Comparison of ENCODE assay signal across 18 cellular contexts in genomic region chr2:174329157-174329715, GRCh38. TPM values are rescaled to one million over a fixed set of nuclear protein-coding genes. Genes with fewer than 3 reads are reported as not detected.
DNase-seq lines count a peak whose midpoint lies in the region; ATAC-seq, FAIRE-seq and TF ChIP-seq lines count a peak whose summit lies in the region.
"Had no signal": no experiment of that assay in that cellular context is flagged by ENCODE, and none has a peak within 500 bp of the region (broad histone marks: within the 10 kb centered on the region; RNA-seq: fewer than 3 reads in every experiment).

No MANE protein-coding gene starts in this region.

- H4K20me1 ChIP-seq in HepG2 (ENCODE audit: insufficient read depth, low read length), result no peaks in the 10 kb centered on the region; the same call in 1 of the 2 replicates
- peaks cover 3% of the 10 kb centered on the region for H4K20me1 ChIP-seq in keratinocyte (ENCODE audit: control insufficient read depth, extremely low read depth, insufficient read depth, low read length)

- peaks cover 57% of the 10 kb centered on the region for H3K4me1 ChIP-seq in HepG2 (ENCODE audit: insufficient read depth, low read length)
- H3K4me1 ChIP-seq in right lobe of liver, result peaks cover 0 to 25% (median 2%) of the 10 kb centered on the region in 4 donors
- no peaks in the 10 kb centered on the region for H3K4me1 ChIP-seq in adipocyte (ENCODE audit: control insufficient read depth, insufficient read depth, low read length)
- peaks cover 22% of the 10 kb centered on the region for H3K4me1 ChIP-seq in keratinocyte (ENCODE audit: control insufficient read depth, extremely low read depth, insufficient read depth, low read length)

- BruUV-seq in HepG2 (replicated peaks; lab: Mats Ljungman, UMichigan), result no TSS peak

- H3K79me2 ChIP-seq in HepG2 (ENCODE audit: insufficient read depth, low read length) (no peaks in the 10 kb centered on the region), keratinocyte (ENCODE audit: control insufficient read depth, insufficient read depth, low read length) (no peaks in the 10 kb centered on the region)

- FAIRE-seq in HepG2 (lab: Jason Lieb, UNC) (no peak), keratinocyte (lab: Jason Lieb, UNC) (peak; percentile 29)

- peaks cover 32 to 48% of the 10 kb centered on the region in 2 donors for H3K4me1 Mint-ChIP-seq in stimulated activated naive B cell treated with anti-CD40 and anti-IgM and Interleukin-4, amounts not matched to agents 10 μg/mL and 1 μg/mL and 100 μg/mL, for 72 hours

- 48% methylated on average over 6 of the region's 6 CpGs for WGBS in HepG2 (ENCODE audit: low lambda C conversion rate)
- 8% methylated on average over 6 of the region's 6 CpGs for WGBS in right lobe of liver (ENCODE audit: insufficient coverage, low coverage, low lambda C conversion rate, missing lambda C conversion rate)

- no peak for TF ChIP-seq EP300 in HepG2 (IDR thresholded peaks at IDR 0.05; ENCODE audit: low read depth in 2 of 2, low read length in 2 of 2)
- TF ChIP-seq EP300 in HepG2 (CRISPR knock-in tag; IDR thresholded peaks at IDR 0.05; ENCODE audit: borderline replicate concordance), result no peak

- ATAC-seq in HepG2 (no peak), right lobe of liver (no peak), HG03196 (IDR thresholded peaks at IDR 0.05; ENCODE audit: unreplicated experiment) (no peak)
- no peak for ATAC-seq in stimulated activated naive B cell treated with anti-CD40 and anti-IgM and Interleukin-4, amounts not matched to agents 10 μg/mL and 1 μg/mL and 100 μg/mL, for 72 hours (replicated peaks)

- peaks cover 0 to 2% of the 10 kb centered on the region in 2 donors for H3K9me3 Mint-ChIP-seq in stimulated activated naive B cell treated with anti-CD40 and anti-IgM and Interleukin-4, amounts not matched to agents 10 μg/mL and 1 μg/mL and 100 μg/mL, for 72 hours
- H3K9me3 Mint-ChIP-seq: activated CD4-positive, alpha-beta memory T cell treated with anti-CD3 and anti-CD28 coated beads, Interleukin-2, amount 10 ng/mL, durations not matched to agents 7 days and 5 days had no signal

- intact Hi-C loops in HepG2 (cut with micrococcal nuclease; ENCODE audit: unreplicated experiment), result no loop called here
- intact Hi-C loops in right lobe of liver (cut with DNase I), result no loop called here

- DNase-seq in HepG2 (ENCODE audit: low spot score) (no peak), right lobe of liver (no peak), adipocyte (ENCODE audit: low read depth) (no peak), keratinocyte (ENCODE audit: low read depth, low spot score) (no peak), GM13976 (ENCODE audit: low spot score) (no peak), NCI-H1105 (lab: John Stamatoyannopoulos, UW) (no peak)
- no peak for DNase-seq in stimulated activated naive B cell treated with anti-CD40 and anti-IgM and Interleukin-4, amounts not matched to agents 10 μg/mL and 1 μg/mL and 100 μg/mL, for 72 hours
- DNase-seq: activated CD4-positive, alpha-beta memory T cell treated with anti-CD3 and anti-CD28 coated beads, Interleukin-2, amount 10 ng/mL, durations not matched to agents 7 days and 5 days; adrenal gland; heart right ventricle; kidney glomerular epithelial cell; NCI-H1092; NCI-H510A treated with DMSO at 0.1 percent for 48 hours; stomach had no signal

- TF ChIP-seq POLR2A in HepG2 (IDR thresholded peaks at IDR 0.05; ENCODE audit: insufficient read depth in 1 of 2, low read depth in 2 of 2, low read length in 2 of 2) (no peak), right lobe of liver (IDR thresholded peaks at IDR 0.05) (no peak)

- TF ChIP-seq RAD21 in HepG2 (CRISPR knock-in tag; IDR thresholded peaks at IDR 0.05), result no peak

- H3K27me3 Mint-ChIP-seq in stimulated activated naive B cell treated with anti-CD40 and anti-IgM and Interleukin-4, amounts not matched to agents 10 μg/mL and 1 μg/mL and 100 μg/mL, for 72 hours, result peaks cover 69 to 91% of the 10 kb centered on the region in 2 donors

- H3K36me3 Mint-ChIP-seq in stimulated activated naive B cell treated with anti-CD40 and anti-IgM and Interleukin-4, amounts not matched to agents 10 μg/mL and 1 μg/mL and 100 μg/mL, for 72 hours, result peaks cover 0 to 1% of the 10 kb centered on the region in 2 donors

- H3K4me3 ChIP-seq in HepG2 (replicated peaks in 1 of 3; ENCODE audit: insufficient read depth in 1 of 3, low read depth in 2 of 3, low read length in 3 of 3) (peak overlapping the region in 1 of 3 experiments; percentile 33; a peak in 2 of 6 replicates), right lobe of liver (no peak overlapping the region), adipocyte (ENCODE audit: low read length) (peak overlapping the region; percentile 49), keratinocyte (ENCODE audit: control insufficient read depth in 2 of 3, extremely low read depth in 1 of 3, insufficient read depth in 2 of 3, low read depth in 1 of 3, low read length in 3 of 3) (no peak overlapping the region)
- H3K4me3 ChIP-seq: adrenal gland, stomach had no signal

- POLR2A ChIA-PET in HepG2 (lab: Yijun Ruan, JAX), result interaction anchor here (1.1 kb wide), 1 partner anchor 81 kb away, joined by 4 read pairs; the partner anchor contains the start of gene OLA1

- H3K27me3 ChIP-seq in HepG2 (ENCODE audit: control insufficient read depth in 1 of 2, insufficient read depth in 2 of 2, low read length in 2 of 2) (peaks cover 12 to 96% of the 10 kb centered on the region in 2 experiments), right lobe of liver (peaks cover 22 to 40% of the 10 kb centered on the region in 2 donors), adipocyte (replicated peaks; ENCODE audit: control insufficient read depth, insufficient read depth, low read length) (peaks cover 62% of the 10 kb centered on the region), keratinocyte (ENCODE audit: control insufficient read depth, extremely low read depth, insufficient read depth, low read length) (peaks cover 84% of the 10 kb centered on the region)

- dilution Hi-C loops in keratinocyte (cut with MboI; ENCODE audit: extremely low pct_ligation_motif_present, low sequenced_read_pairs), result no loop called here

- H3K4me2 ChIP-seq in HepG2 (ENCODE audit: low read depth, low read length) (peak overlapping the region; percentile 89), keratinocyte (ENCODE audit: control insufficient read depth, extremely low read depth, insufficient read depth, low read depth, low read length) (no peak overlapping the region)

- no peak overlapping the region for H3K27ac Mint-ChIP-seq in stimulated activated naive B cell treated with anti-CD40 and anti-IgM and Interleukin-4, amounts not matched to agents 10 μg/mL and 1 μg/mL and 100 μg/mL, for 72 hours
- H3K27ac Mint-ChIP-seq: activated CD4-positive, alpha-beta memory T cell treated with anti-CD3 and anti-CD28 coated beads, Interleukin-2, amount 10 ng/mL, durations not matched to agents 7 days and 5 days had no signal

- no peak overlapping the region for H2AFZ ChIP-seq in HepG2 (ENCODE audit: low read length)
- H2AFZ ChIP-seq in keratinocyte (ENCODE audit: control insufficient read depth, low read length), result no peak overlapping the region

- H3K27ac ChIP-seq in HepG2 (ENCODE audit: extremely low read length, insufficient read depth, low read length) (no peak overlapping the region), right lobe of liver (no peak overlapping the region), keratinocyte (ENCODE audit: control insufficient read depth, insufficient read depth, low read length) (no peak overlapping the region)
- H3K27ac ChIP-seq: adrenal gland, heart right ventricle, stomach had no signal

- no peaks in the 10 kb centered on the region for H3K9me1 ChIP-seq in keratinocyte (ENCODE audit: control insufficient read depth, extremely low read depth, insufficient read depth, low read length)

- H3K36me3 ChIP-seq in HepG2 (replicated peaks in 1 of 2; ENCODE audit: control insufficient read depth in 1 of 2, insufficient read depth in 2 of 2, low read length in 2 of 2), result no peaks in the 10 kb centered on the region
- H3K36me3 ChIP-seq in right lobe of liver, result no peaks in the 10 kb centered on the region
- H3K36me3 ChIP-seq in adipocyte (ENCODE audit: control insufficient read depth, insufficient read depth, low read length, severe bottlenecking), result no peaks in the 10 kb centered on the region
- no peaks in the 10 kb centered on the region for H3K36me3 ChIP-seq in keratinocyte (ENCODE audit: control insufficient read depth in 2 of 2, extremely low read depth in 1 of 2, insufficient read depth in 2 of 2, low read length in 2 of 2)
- H3K36me3 ChIP-seq: adrenal gland, heart right ventricle, stomach had no signal

- H3K4me3 Mint-ChIP-seq in stimulated activated naive B cell treated with anti-CD40 and anti-IgM and Interleukin-4, amounts not matched to agents 10 μg/mL and 1 μg/mL and 100 μg/mL, for 72 hours, result peak overlapping the region; percentile 39 to 52
- H3K4me3 Mint-ChIP-seq: activated CD4-positive, alpha-beta memory T cell treated with anti-CD3 and anti-CD28 coated beads, Interleukin-2, amount 10 ng/mL, durations not matched to agents 7 days and 5 days had no signal

- H3K9me3 ChIP-seq in HepG2 (ENCODE audit: low read length), result no peaks in the 10 kb centered on the region
- no peaks in the 10 kb centered on the region for H3K9me3 ChIP-seq in right lobe of liver
- no peaks in the 10 kb centered on the region for H3K9me3 ChIP-seq in adipocyte (ENCODE audit: control insufficient read depth, low read length)
- no peaks in the 10 kb centered on the region for H3K9me3 ChIP-seq in keratinocyte (ENCODE audit: control insufficient read depth, low read depth, low read length)
- H3K9me3 ChIP-seq: adrenal gland, heart right ventricle had no signal

- no peak for TF ChIP-seq CTCF in HepG2 (CRISPR knock-in tag; IDR thresholded peaks at IDR 0.05)
- no peak for TF ChIP-seq CTCF in right lobe of liver (IDR thresholded peaks at IDR 0.05)
- no peak for TF ChIP-seq CTCF in keratinocyte (optimal IDR thresholded peaks at IDR 0.05 in 1 of 3, IDR thresholded peaks at IDR 0.05 in 1 of 3, conservative IDR thresholded peaks at IDR 0.05 in 1 of 3; ENCODE audit: extremely low read depth in 1 of 3, insufficient read depth in 2 of 3, low read length in 3 of 3)
- TF ChIP-seq CTCF in GM13976 (IDR thresholded peaks at IDR 0.05; ENCODE audit: borderline replicate concordance, control extremely low read depth, extremely low read depth, insufficient read depth, missing control alignments), result no peak

- in situ Hi-C loops in HepG2 (cut with HindIII; ENCODE audit: extremely low pct_ligation_motif_present, low pct_unique_long_range_greater_than_20kb), result no loop called here
- in situ Hi-C loops in GM13976 (cut with MboI; ENCODE audit: low sequenced_read_pairs, unreplicated experiment), result no loop called here

- CTCF ChIA-PET in HepG2 (lab: Yijun Ruan, JAX; ENCODE audit: low intra/inter-chr PET ratio, low total read pairs), result no interaction called here

- H3K9ac ChIP-seq in HepG2 (ENCODE audit: insufficient read depth, low read depth, low read length), result no peak overlapping the region
- H3K9ac ChIP-seq in adipocyte (ENCODE audit: low read length), result no peak overlapping the region
- H3K9ac ChIP-seq in keratinocyte (ENCODE audit: control insufficient read depth, extremely low read depth, insufficient read depth, low read length), result no peak overlapping the region

RNA-seq across cellular contexts. Expression of gene SP9, which starts 5.5 kb away (rescaled TPM):
- total RNA-seq in HepG2 (2016; rRNA removed; fragmentation: Illumina TruSeq; extraction: Trizol) (not detected in 2 replicates), right lobe of liver (not detected)
- total RNA-seq in HepG2 (2016; cell fraction: cytosol; rRNA removed; fragmentation: Illumina TruSeq; extraction: Trizol; ENCODE audit: low read depth), result not detected in 2 replicates
- not detected in 2 replicates for total RNA-seq in HepG2 (2016; cell fraction: insoluble cytoplasmic fraction; rRNA removed; fragmentation: Illumina TruSeq; extraction: Trizol)
- not detected in 2 replicates for total RNA-seq in HepG2 (2016; cell fraction: membrane; rRNA removed; fragmentation: Illumina TruSeq; extraction: Trizol)
- total RNA-seq in HepG2 (2016; cell fraction: nucleus; rRNA removed; fragmentation: Illumina TruSeq; extraction: Trizol), result not detected in 2 replicates
- polyA plus RNA-seq in HepG2 (2011; rRNA removed) (not detected in 2 replicates), keratinocyte (not detected in 3 replicates)
- not detected in 2 replicates for polyA plus RNA-seq in HepG2 (2011; cell fraction: cytosol; rRNA removed)
- polyA plus RNA-seq in HepG2 (2011; cell fraction: nucleus; rRNA removed), result not detected in 2 replicates
- 0.07 TPM in 1 of 2 replicates, not detected in the other for polyA plus RNA-seq in HepG2 (2012)
- not detected in 2 replicates for polyA plus RNA-seq in HepG2 (2016; cell fraction: cytosol; fragmentation: Illumina TruSeq; extraction: Trizol; ENCODE audit: low read depth)
- polyA plus RNA-seq in HepG2 (2016; cell fraction: insoluble cytoplasmic fraction; fragmentation: Illumina TruSeq; extraction: Trizol; ENCODE audit: low read depth), result not detected in 2 replicates
- polyA plus RNA-seq in HepG2 (2016; cell fraction: membrane; fragmentation: Illumina TruSeq; extraction: Trizol; ENCODE audit: low read depth), result not detected in 2 replicates
- polyA plus RNA-seq in HepG2 (2016; cell fraction: nucleus; fragmentation: Illumina TruSeq; extraction: Trizol; ENCODE audit: insufficient read depth, low read depth), result not detected in 2 replicates
- not detected in 2 replicates for polyA minus RNA-seq in HepG2 (2011; rRNA and poly(A)+ RNA removed; ENCODE audit: low replicate concordance)
- polyA minus RNA-seq in HepG2 (2011; cell fraction: cytosol; rRNA and poly(A)+ RNA removed), result not detected in 2 replicates
- polyA minus RNA-seq in HepG2 (2011; cell fraction: nucleus; rRNA and poly(A)+ RNA removed), result not detected in 2 replicates
- not detected for polyA plus RNA-seq in keratinocyte (2011; ENCODE audit: low read depth)
- not detected in 2 replicates for polyA plus RNA-seq in keratinocyte (2011; cell fraction: cytosol; rRNA removed)
- not detected in 2 replicates for polyA plus RNA-seq in keratinocyte (2011; cell fraction: nucleus; rRNA removed)
- not detected in 2 replicates for polyA plus RNA-seq in keratinocyte (2012; ENCODE audit: low replicate concordance)
- not detected in 3 replicates for polyA minus RNA-seq in keratinocyte
- not detected for polyA minus RNA-seq in keratinocyte (2011; cell fraction: cytosol; rRNA and poly(A)+ RNA removed)
- polyA minus RNA-seq in keratinocyte (2011; cell fraction: nucleus; rRNA and poly(A)+ RNA removed), result not detected in 2 replicates
- total RNA-seq: activated CD4-positive, alpha-beta memory T cell treated with anti-CD3 and anti-CD28 coated beads, Interleukin-2, amount 10 ng/mL, durations not matched to agents 7 days and 5 days; adrenal gland; cardiac septum; mesenteric fat pad; omental fat pad; stomach had no signal
- polyA plus RNA-seq: adrenal gland, heart right ventricle, stomach had no signal
